Comparison of ENCODE assay signal across 10 cellular contexts in genomic region chr4:102627831-102628523, GRCh38.
DNase-seq lines count a peak whose midpoint lies in the region; ATAC-seq and TF ChIP-seq lines count a peak whose summit lies in the region.
"Had no signal": no experiment of that assay in that cellular context is flagged by ENCODE, and none has a peak within 500 bp of the region (broad histone marks: within the 10 kb centered on the region; RNA-seq: fewer than 3 reads in every experiment).

No MANE protein-coding gene starts in this region.

- H3K4me1 ChIP-seq in breast epithelium = no peaks in the 10 kb centered on the region

- H3K27me3 ChIP-seq in breast epithelium = no peaks in the 10 kb centered on the region

- CTCF ChIA-PET in MCF 10A (lab: Yijun Ruan, JAX) = interaction anchor here (0.8 to 1.5 kb wide), 4 partner anchors 85 to 282 kb away, joined by 3 read pairs; no protein-coding TSS in a partner anchor

- no peaks in the 10 kb centered on the region for H3K27me3 Mint-ChIP-seq in MCF 10A (ENCODE audit: insufficient read depth, unreplicated experiment)
- H3K27me3 Mint-ChIP-seq in stimulated activated naive CD8-positive, alpha-beta T cell treated with anti-CD3 and anti-CD28 coated beads, Interleukin-15, amount 100 ng/mL, for 72 hours = no peaks in the 10 kb centered on the region
- H3K27me3 Mint-ChIP-seq: central memory CD8-positive, alpha-beta T cell had no signal

- no peaks in the 10 kb centered on the region for H3K9me3 ChIP-seq in breast epithelium

- H3K4me3 Mint-ChIP-seq in MCF 10A (ENCODE audit: unreplicated experiment) = no peak overlapping the region
- H3K4me3 Mint-ChIP-seq in stimulated activated naive CD8-positive, alpha-beta T cell treated with anti-CD3 and anti-CD28 coated beads, Interleukin-15, amount 100 ng/mL, for 72 hours = peak overlapping the region; percentile 59 to 72
- H3K4me3 Mint-ChIP-seq: immature natural killer cell had no signal

- no peak for TF ChIP-seq CTCF in MCF 10A (IDR thresholded peaks at IDR 0.05; ENCODE audit: unreplicated experiment)
- no peak for TF ChIP-seq CTCF in breast epithelium (IDR thresholded peaks at IDR 0.05)
- TF ChIP-seq CTCF in NB4 (IDR thresholded peaks at IDR 0.05; ENCODE audit: low read depth, low read length) = no peak
- no peak for TF ChIP-seq CTCF in cardiac fibroblast (IDR thresholded peaks at IDR 0.05; ENCODE audit: low read depth, low read length)

- H3K9me3 Mint-ChIP-seq in MCF 10A (ENCODE audit: unreplicated experiment) = no peaks in the 10 kb centered on the region
- no peaks in the 10 kb centered on the region for H3K9me3 Mint-ChIP-seq in stimulated activated naive CD8-positive, alpha-beta T cell treated with anti-CD3 and anti-CD28 coated beads, Interleukin-15, amount 100 ng/mL, for 72 hours
- H3K9me3 Mint-ChIP-seq: central memory CD8-positive, alpha-beta T cell; immature natural killer cell had no signal

- TF ChIP-seq POLR2A in breast epithelium (IDR thresholded peaks at IDR 0.05) = no peak
- no peak for TF ChIP-seq POLR2A in NB4 (IDR thresholded peaks at IDR 0.05; ENCODE audit: extremely low read depth, insufficient read length)

- no peak overlapping the region for H3K27ac ChIP-seq in breast epithelium

- intact Hi-C loops in MCF 10A (cut with micrococcal nuclease) (loop anchor here (10.0 kb wide), 2 partner anchors 87 to 283 kb away; partner anchors contain the start of gene SLC39A8), breast epithelium (cut with DNase I; ENCODE audit: low total_unique reads) (no loop called here)

- H3K4me1 Mint-ChIP-seq in MCF 10A (ENCODE audit: insufficient read depth, unreplicated experiment) = peaks cover 14% of the 10 kb centered on the region
- H3K4me1 Mint-ChIP-seq in stimulated activated naive CD8-positive, alpha-beta T cell treated with anti-CD3 and anti-CD28 coated beads, Interleukin-15, amount 100 ng/mL, for 72 hours = peaks cover 79% of the 10 kb centered on the region

- peak; percentile 77 for DNase-seq in MCF 10A (ENCODE audit: unreplicated experiment)
- DNase-seq in breast epithelium (ENCODE audit: low spot score in 2 of 2) = no peak
- peak; percentile 10 for DNase-seq in NB4 (ENCODE audit: low read depth)
- peak; percentile 17 to 64 for DNase-seq in cardiac fibroblast (ENCODE audit: low read depth in 2 of 2)
- DNase-seq in stimulated activated naive CD8-positive, alpha-beta T cell treated with anti-CD3 and anti-CD28 coated beads, Interleukin-15, amount 100 ng/mL, for 72 hours = peak; percentile 47 to 51
- no peak for DNase-seq in globus pallidus (ENCODE audit: low spot score)
- no peak for DNase-seq in GOT3 (lab: John Stamatoyannopoulos, UW)
- DNase-seq: immature natural killer cell had no signal

- peak overlapping the region; percentile 87 for H3K27ac Mint-ChIP-seq in MCF 10A (ENCODE audit: low read depth, unreplicated experiment)
- H3K27ac Mint-ChIP-seq in stimulated activated naive CD8-positive, alpha-beta T cell treated with anti-CD3 and anti-CD28 coated beads, Interleukin-15, amount 100 ng/mL, for 72 hours = peak overlapping the region; percentile 37 to 68

- ATAC-seq in stimulated activated naive CD8-positive, alpha-beta T cell treated with anti-CD3 and anti-CD28 coated beads, Interleukin-15, amount 100 ng/mL, for 72 hours = peak; percentile 90
- no peak for ATAC-seq in HG03565 (IDR thresholded peaks at IDR 0.05; ENCODE audit: unreplicated experiment)

- no peaks in the 10 kb centered on the region for H3K36me3 ChIP-seq in breast epithelium

- H3K4me3 ChIP-seq in breast epithelium (no peak overlapping the region), NB4 (ENCODE audit: low read depth, low read length) (no peak overlapping the region), cardiac fibroblast (replicated peaks in 1 of 2; ENCODE audit: low read depth in 2 of 2, low read length in 2 of 2) (no peak overlapping the region)

- BruUV-seq in MCF 10A (replicated peaks; lab: Mats Ljungman, UMichigan) = no TSS peak

- peaks cover 8% of the 10 kb centered on the region for H3K36me3 Mint-ChIP-seq in MCF 10A (ENCODE audit: insufficient read depth, unreplicated experiment)

- POLR2A ChIA-PET in MCF 10A (lab: Yijun Ruan, JAX) = interaction anchor here (0.6 to 1.2 kb wide), 3 partner anchors 18 to 200 kb away, joined by 3 to 6 read pairs (median 4); no protein-coding TSS in a partner anchor

Comparison
In these comparisons a context has a peak if more than half of its experiments do, and no peak if none do; other contexts are left out.
1. DNase-seq: peak in MCF 10A (single experiment), NB4 (single experiment), cardiac fibroblast (2 of 2) and stimulated activated naive CD8-positive, alpha-beta T cell treated with anti-CD3 and anti-CD28 coated beads, Interleukin-15, amount 100 ng/mL, for 72 hours (2 of 2); none in breast epithelium (0 of 2), globus pallidus (single experiment) and GOT3 (single experiment).